Comparison of ENCODE assay signal across 1 cellular context in the genomic region with DNA sequence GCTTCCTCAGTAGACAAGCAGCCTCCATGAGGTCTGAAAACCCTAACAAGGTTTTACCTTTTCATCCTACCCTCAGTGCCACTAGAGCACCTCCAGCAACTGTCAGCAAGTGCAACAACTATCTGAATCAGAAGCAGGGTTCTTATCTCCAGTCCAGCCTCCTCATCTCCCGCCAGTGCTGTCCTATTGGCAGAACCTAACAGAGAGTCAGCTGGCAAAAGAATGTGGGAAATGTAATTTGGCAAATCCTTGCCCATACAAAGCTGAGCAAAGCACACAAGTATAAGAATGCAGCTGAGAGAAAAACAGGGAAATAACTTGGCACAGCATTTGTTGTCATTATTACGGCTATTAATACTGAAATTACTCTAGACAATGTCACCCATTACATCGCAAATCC.
TF ChIP-seq lines count a peak whose summit lies in the region.

No MANE protein-coding gene starts in this region.

TF ChIP-seq in SK-N-SH treated with all-trans-retinoic acid at 6 μM for 48 hours, 23 proteins besides CTCF, POLR2A, EP300 and RAD21:
- TF ChIP-seq, protein P1, sequence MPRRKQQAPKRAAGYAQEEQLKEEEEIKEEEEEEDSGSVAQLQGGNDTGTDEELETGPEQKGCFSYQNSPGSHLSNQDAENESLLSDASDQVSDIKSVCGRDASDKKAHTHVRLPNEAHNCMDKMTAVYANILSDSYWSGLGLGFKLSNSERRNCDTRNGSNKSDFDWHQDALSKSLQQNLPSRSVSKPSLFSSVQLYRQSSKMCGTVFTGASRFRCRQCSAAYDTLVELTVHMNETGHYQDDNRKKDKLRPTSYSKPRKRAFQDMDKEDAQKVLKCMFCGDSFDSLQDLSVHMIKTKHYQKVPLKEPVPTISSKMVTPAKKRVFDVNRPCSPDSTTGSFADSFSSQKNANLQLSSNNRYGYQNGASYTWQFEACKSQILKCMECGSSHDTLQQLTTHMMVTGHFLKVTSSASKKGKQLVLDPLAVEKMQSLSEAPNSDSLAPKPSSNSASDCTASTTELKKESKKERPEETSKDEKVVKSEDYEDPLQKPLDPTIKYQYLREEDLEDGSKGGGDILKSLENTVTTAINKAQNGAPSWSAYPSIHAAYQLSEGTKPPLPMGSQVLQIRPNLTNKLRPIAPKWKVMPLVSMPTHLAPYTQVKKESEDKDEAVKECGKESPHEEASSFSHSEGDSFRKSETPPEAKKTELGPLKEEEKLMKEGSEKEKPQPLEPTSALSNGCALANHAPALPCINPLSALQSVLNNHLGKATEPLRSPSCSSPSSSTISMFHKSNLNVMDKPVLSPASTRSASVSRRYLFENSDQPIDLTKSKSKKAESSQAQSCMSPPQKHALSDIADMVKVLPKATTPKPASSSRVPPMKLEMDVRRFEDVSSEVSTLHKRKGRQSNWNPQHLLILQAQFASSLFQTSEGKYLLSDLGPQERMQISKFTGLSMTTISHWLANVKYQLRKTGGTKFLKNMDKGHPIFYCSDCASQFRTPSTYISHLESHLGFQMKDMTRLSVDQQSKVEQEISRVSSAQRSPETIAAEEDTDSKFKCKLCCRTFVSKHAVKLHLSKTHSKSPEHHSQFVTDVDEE (CRISPR knock-in tag; IDR thresholded peaks at IDR 0.05): no peak
- TF ChIP-seq ZNF565 (CRISPR knock-in tag; conservative IDR thresholded peaks at IDR 0.05; ENCODE audit: low read depth): no peak
- TF ChIP-seq PPARA (CRISPR knock-in tag; IDR thresholded peaks at IDR 0.05; ENCODE audit: borderline replicate concordance): no peak
- no peak for TF ChIP-seq SNAI2 (CRISPR knock-in tag; IDR thresholded peaks at IDR 0.05)
- TF ChIP-seq TCF4 (CRISPR knock-in tag; IDR thresholded peaks at IDR 0.05; ENCODE audit: borderline replicate concordance): no peak
- no peak for TF ChIP-seq ESRRG (CRISPR knock-in tag; IDR thresholded peaks at IDR 0.05)
- TF ChIP-seq, protein P2, sequence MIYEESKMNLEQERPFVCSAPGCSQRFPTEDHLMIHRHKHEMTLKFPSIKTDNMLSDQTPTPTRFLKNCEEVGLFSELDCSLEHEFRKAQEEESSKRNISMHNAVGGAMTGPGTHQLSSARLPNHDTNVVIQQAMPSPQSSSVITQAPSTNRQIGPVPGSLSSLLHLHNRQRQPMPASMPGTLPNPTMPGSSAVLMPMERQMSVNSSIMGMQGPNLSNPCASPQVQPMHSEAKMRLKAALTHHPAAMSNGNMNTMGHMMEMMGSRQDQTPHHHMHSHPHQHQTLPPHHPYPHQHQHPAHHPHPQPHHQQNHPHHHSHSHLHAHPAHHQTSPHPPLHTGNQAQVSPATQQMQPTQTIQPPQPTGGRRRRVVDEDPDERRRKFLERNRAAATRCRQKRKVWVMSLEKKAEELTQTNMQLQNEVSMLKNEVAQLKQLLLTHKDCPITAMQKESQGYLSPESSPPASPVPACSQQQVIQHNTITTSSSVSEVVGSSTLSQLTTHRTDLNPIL (CRISPR knock-in tag; IDR thresholded peaks at IDR 0.05; ENCODE audit: low read depth): no peak
- no peak for TF ChIP-seq RARB (CRISPR knock-in tag; IDR thresholded peaks at IDR 0.05)
- no peak for TF ChIP-seq OSR1 (CRISPR knock-in tag; IDR thresholded peaks at IDR 0.05)
- TF ChIP-seq CSDC2 (CRISPR knock-in tag; IDR thresholded peaks at IDR 0.05): no peak
- no peak for TF ChIP-seq ARNTL (CRISPR knock-in tag; IDR thresholded peaks at IDR 0.05; ENCODE audit: borderline replicate concordance, low read depth)
TF ChIP-seq in SK-N-SH treated with all-trans-retinoic acid at 6 μM for 48 hours: peak in this region for 0.
